ENCODE assay signal across 14 cellular contexts in the genomic region with DNA sequence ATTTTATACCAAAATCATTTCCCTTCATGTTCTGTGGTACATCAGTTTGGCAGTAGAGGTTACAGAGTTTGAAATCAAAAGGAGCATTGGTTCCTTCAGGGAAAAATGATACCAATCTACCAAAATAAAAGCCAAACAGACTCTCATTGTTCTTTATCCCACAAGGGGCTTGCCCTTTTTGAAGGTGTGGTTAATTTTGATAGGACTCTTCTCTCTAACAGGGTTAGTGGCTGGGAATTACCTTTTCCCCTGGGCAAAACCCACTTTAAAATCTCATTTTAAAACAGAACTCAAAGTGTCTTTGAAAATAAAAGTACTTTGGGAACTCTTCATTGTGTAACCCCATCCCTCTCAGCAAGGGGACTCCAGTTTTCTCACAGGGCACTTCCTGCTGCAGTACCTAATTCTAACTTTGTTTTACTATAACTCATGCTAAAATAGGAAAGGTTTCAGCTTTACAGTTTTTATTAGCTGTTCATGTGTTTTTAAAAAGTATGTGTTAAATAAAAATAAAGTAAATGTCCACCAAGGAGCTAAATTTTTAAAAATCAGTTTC. TPM values are rescaled to one million over a fixed set of nuclear protein-coding genes. Genes with fewer than 3 reads are reported as not detected.
DNase-seq lines count a peak whose midpoint lies in the region; ATAC-seq and TF ChIP-seq lines count a peak whose summit lies in the region.
"Had no signal": no experiment of that assay in that cellular context is flagged by ENCODE, and none has a peak within 500 bp of the region (broad histone marks: within the 10 kb centered on the region; RNA-seq: fewer than 3 reads in every experiment).

No MANE protein-coding gene starts in this region.

- H3K36me3 ChIP-seq in body of pancreas (replicated peaks in 1 of 2; ENCODE audit: insufficient read depth in 1 of 2, low read depth in 2 of 2) (no peaks in the 10 kb centered on the region), neutrophil (no peaks in the 10 kb centered on the region)
- H3K36me3 ChIP-seq: adrenal gland had no signal

- H3K27me3 ChIP-seq in body of pancreas (no peaks in the 10 kb centered on the region), neutrophil (no peaks in the 10 kb centered on the region)
- H3K27me3 ChIP-seq: adrenal gland, foreskin keratinocyte had no signal

- no peaks in the 10 kb centered on the region for H3K9me3 ChIP-seq in body of pancreas
- no peaks in the 10 kb centered on the region for H3K9me3 ChIP-seq in neutrophil
- H3K9me3 ChIP-seq: adrenal gland had no signal

- TF ChIP-seq CTCF in GM12865 (IDR thresholded peaks at IDR 0.05; ENCODE audit: insufficient read depth, low read depth, low read length, missing control alignments) (no peak), body of pancreas (IDR thresholded peaks at IDR 0.05) (no peak), neutrophil (IDR thresholded peaks at IDR 0.05) (no peak)

- H3K4me1 ChIP-seq in body of pancreas: peaks cover 42% of the 10 kb centered on the region
- peaks cover 15 to 25% of the 10 kb centered on the region in 2 experiments for H3K4me1 ChIP-seq in neutrophil (ENCODE audit: control insufficient read depth in 1 of 2, insufficient read depth in 1 of 2, low read depth in 1 of 2, low read length in 1 of 2)
- H3K4me1 ChIP-seq: foreskin keratinocyte had no signal

- ATAC-seq in HG03432 (IDR thresholded peaks at IDR 0.05; ENCODE audit: unreplicated experiment): peak; percentile 43
- no peak for ATAC-seq in body of pancreas
- ATAC-seq in GM18873 (IDR thresholded peaks at IDR 0.05; ENCODE audit: low FRiP score, unreplicated experiment): no peak
- no peak for ATAC-seq in HG03571 (IDR thresholded peaks at IDR 0.05; ENCODE audit: unreplicated experiment)
- ATAC-seq: foreskin keratinocyte, SK-N-SH treated with all-trans-retinoic acid at 6 μM for 48 hours had no signal

- intact Hi-C loops in body of pancreas (cut with DNase I): loop anchor here (10.0 kb wide), 1 partner anchor 49 kb away; no protein-coding TSS in a partner anchor

- H3K27ac ChIP-seq in body of pancreas: peak overlapping the region in 3 of 4 donors; percentile 2 to 33 (median 26)
- H3K27ac ChIP-seq in neutrophil: peak overlapping the region; percentile 45
- H3K27ac ChIP-seq: adrenal gland, foreskin keratinocyte had no signal

- DNase-seq in GM12865 (ENCODE audit: low read depth) (peak; percentile 35), body of pancreas (no peak), NCI-H446 (lab: John Stamatoyannopoulos, UW) (no peak)
- no peak for DNase-seq in stimulated activated CD4-positive, alpha-beta T cell treated with anti-CD3 and anti-CD28 coated beads, Interleukin-2, amount 100 ng/mL, for 24 hours
- DNase-seq: activated B cell treated with CpG ODN at 0.5 μM for 24 hours, naive B cell, NCI-H1694 had no signal

- no peak for TF ChIP-seq POLR2A in body of pancreas (IDR thresholded peaks at IDR 0.05)

- H3K4me3 ChIP-seq in GM12865 (ENCODE audit: low read depth, low read length) (no peak overlapping the region), body of pancreas (no peak overlapping the region), neutrophil (ENCODE audit: low read depth in 1 of 2, low read length in 1 of 2) (no peak overlapping the region)
- H3K4me3 ChIP-seq: adrenal gland had no signal

RNA-seq across cellular contexts. Expression of gene SMNDC1, which starts 30.6 kb away (rescaled TPM):
- total RNA-seq in body of pancreas: 1 to 10 TPM; 7.5 to 7.6 TPM
